Comparison of ENCODE assay signal across 1 cellular context in the genomic region with DNA sequence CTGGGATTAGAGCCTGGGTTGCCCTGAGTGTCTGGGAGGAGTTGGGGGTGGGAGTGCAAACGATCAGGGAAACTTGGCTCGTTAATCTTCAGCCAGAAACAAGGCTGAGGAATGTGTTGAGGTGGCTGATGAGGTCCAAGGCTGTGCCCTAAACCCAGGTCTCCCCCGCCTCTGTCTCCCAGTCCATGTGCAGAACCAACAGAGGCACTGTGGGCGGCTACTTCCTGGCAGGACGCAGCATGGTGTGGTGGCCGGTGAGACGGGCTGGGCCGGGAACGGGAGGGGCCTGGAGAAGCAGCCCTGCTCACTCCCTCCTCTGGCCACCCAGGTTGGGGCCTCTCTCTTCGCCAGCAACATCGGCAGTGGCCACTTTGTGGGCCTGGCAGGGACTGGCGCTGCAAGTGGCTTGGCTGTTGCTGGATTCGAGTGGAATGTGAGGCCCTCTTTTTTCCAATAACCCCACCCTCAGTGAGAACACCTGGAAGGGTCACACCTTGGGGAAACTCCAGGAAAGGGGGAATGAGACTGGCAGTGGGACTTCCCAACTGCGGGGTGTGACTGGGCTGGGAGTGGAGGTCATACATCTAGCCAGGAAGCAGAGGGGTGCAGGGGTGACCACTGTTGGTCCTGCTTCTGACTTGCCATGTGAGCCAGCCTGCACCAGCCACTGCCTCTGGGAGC.
TF ChIP-seq lines count a peak whose summit lies in the region.

No MANE protein-coding gene starts in this region.

TF ChIP-seq in HepG2, 621 proteins besides CTCF, POLR2A, EP300 and RAD21 (continued from another document and continues in another):
- TF ChIP-seq ATF6 (CRISPR knock-in tag; conservative IDR thresholded peaks at IDR 0.05) (no peak), ZNF143 (CRISPR knock-in tag; IDR thresholded peaks at IDR 0.05) (no peak), NFIC (IDR thresholded peaks at IDR 0.05; ENCODE audit: low read length) (no peak), PHF5A (CRISPR knock-in tag; IDR thresholded peaks at IDR 0.05; ENCODE audit: low read depth, unreplicated experiment) (peak; percentile 18), ZNF891 (CRISPR knock-in tag; IDR thresholded peaks at IDR 0.05) (no peak), ZNF652 (CRISPR knock-in tag; IDR thresholded peaks at IDR 0.05; ENCODE audit: borderline replicate concordance, low read depth) (no peak), ZNF552 (CRISPR knock-in tag; IDR thresholded peaks at IDR 0.05; ENCODE audit: borderline replicate concordance) (no peak), RFXAP (CRISPR knock-in tag; IDR thresholded peaks at IDR 0.05; ENCODE audit: borderline replicate concordance) (peak; percentile 33; the same call in 1 of the 2 replicates), XBP1 (CRISPR knock-in tag; IDR thresholded peaks at IDR 0.05) (no peak), ZNF687 (CRISPR knock-in tag; IDR thresholded peaks at IDR 0.05) (peak; percentile 95), ZNF562 (CRISPR knock-in tag; IDR thresholded peaks at IDR 0.05; ENCODE audit: borderline replicate concordance) (no peak), TAF1 (CRISPR knock-in tag; IDR thresholded peaks at IDR 0.05) (peak; percentile 50; the same call in 1 of the 2 replicates), JUND (CRISPR knock-in tag; IDR thresholded peaks at IDR 0.05) (no peak), ZNF124 (CRISPR knock-in tag; IDR thresholded peaks at IDR 0.05) (no peak), SIN3B (IDR thresholded peaks at IDR 0.05; ENCODE audit: low read length) (no peak), PAWR (CRISPR knock-in tag; IDR thresholded peaks at IDR 0.05; ENCODE audit: borderline replicate concordance) (no peak), ZIK1 (CRISPR knock-in tag; IDR thresholded peaks at IDR 0.05; ENCODE audit: borderline replicate concordance, low read depth) (peak; percentile 61; the same call in 1 of the 2 replicates), ZNF260 (CRISPR knock-in tag; IDR thresholded peaks at IDR 0.05; ENCODE audit: borderline replicate concordance, low read depth) (no peak), ZNF572 (CRISPR knock-in tag; IDR thresholded peaks at IDR 0.05) (no peak), ZNF644 (CRISPR knock-in tag; IDR thresholded peaks at IDR 0.05; ENCODE audit: low read depth) (peak; percentile 56; the same call in 1 of the 2 replicates), REL (CRISPR knock-in tag; conservative IDR thresholded peaks at IDR 0.05) (no peak), SNAPC5 (CRISPR knock-in tag; IDR thresholded peaks at IDR 0.05; ENCODE audit: borderline replicate concordance) (no peak), YY1 (IDR thresholded peaks at IDR 0.05; ENCODE audit: insufficient read depth, insufficient replicate concordance, low read depth, low read length) (peak; percentile 26), SMAD3 (CRISPR knock-in tag; IDR thresholded peaks at IDR 0.05) (no peak), HIVEP1 (CRISPR knock-in tag; IDR thresholded peaks at IDR 0.05) (no peak), FOXO4 (CRISPR knock-in tag; conservative IDR thresholded peaks at IDR 0.05) (no peak), NFIB (CRISPR knock-in tag; IDR thresholded peaks at IDR 0.05; ENCODE audit: borderline replicate concordance) (no peak), SMARCC2 (IDR thresholded peaks at IDR 0.05) (no peak), ARNTL (CRISPR knock-in tag; IDR thresholded peaks at IDR 0.05) (no peak), PBX3 (CRISPR knock-in tag; IDR thresholded peaks at IDR 0.05; ENCODE audit: borderline replicate concordance) (no peak)
- TF ChIP-seq, protein P1, sequence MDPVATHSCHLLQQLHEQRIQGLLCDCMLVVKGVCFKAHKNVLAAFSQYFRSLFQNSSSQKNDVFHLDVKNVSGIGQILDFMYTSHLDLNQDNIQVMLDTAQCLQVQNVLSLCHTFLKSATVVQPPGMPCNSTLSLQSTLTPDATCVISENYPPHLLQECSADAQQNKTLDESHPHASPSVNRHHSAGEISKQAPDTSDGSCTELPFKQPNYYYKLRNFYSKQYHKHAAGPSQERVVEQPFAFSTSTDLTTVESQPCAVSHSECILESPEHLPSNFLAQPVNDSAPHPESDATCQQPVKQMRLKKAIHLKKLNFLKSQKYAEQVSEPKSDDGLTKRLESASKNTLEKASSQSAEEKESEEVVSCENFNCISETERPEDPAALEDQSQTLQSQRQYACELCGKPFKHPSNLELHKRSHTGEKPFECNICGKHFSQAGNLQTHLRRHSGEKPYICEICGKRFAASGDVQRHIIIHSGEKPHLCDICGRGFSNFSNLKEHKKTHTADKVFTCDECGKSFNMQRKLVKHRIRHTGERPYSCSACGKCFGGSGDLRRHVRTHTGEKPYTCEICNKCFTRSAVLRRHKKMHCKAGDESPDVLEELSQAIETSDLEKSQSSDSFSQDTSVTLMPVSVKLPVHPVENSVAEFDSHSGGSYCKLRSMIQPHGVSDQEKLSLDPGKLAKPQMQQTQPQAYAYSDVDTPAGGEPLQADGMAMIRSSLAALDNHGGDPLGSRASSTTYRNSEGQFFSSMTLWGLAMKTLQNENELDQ (CRISPR knock-in tag; IDR thresholded peaks at IDR 0.05; ENCODE audit: borderline replicate concordance): no peak
- TF ChIP-seq, protein P2, sequence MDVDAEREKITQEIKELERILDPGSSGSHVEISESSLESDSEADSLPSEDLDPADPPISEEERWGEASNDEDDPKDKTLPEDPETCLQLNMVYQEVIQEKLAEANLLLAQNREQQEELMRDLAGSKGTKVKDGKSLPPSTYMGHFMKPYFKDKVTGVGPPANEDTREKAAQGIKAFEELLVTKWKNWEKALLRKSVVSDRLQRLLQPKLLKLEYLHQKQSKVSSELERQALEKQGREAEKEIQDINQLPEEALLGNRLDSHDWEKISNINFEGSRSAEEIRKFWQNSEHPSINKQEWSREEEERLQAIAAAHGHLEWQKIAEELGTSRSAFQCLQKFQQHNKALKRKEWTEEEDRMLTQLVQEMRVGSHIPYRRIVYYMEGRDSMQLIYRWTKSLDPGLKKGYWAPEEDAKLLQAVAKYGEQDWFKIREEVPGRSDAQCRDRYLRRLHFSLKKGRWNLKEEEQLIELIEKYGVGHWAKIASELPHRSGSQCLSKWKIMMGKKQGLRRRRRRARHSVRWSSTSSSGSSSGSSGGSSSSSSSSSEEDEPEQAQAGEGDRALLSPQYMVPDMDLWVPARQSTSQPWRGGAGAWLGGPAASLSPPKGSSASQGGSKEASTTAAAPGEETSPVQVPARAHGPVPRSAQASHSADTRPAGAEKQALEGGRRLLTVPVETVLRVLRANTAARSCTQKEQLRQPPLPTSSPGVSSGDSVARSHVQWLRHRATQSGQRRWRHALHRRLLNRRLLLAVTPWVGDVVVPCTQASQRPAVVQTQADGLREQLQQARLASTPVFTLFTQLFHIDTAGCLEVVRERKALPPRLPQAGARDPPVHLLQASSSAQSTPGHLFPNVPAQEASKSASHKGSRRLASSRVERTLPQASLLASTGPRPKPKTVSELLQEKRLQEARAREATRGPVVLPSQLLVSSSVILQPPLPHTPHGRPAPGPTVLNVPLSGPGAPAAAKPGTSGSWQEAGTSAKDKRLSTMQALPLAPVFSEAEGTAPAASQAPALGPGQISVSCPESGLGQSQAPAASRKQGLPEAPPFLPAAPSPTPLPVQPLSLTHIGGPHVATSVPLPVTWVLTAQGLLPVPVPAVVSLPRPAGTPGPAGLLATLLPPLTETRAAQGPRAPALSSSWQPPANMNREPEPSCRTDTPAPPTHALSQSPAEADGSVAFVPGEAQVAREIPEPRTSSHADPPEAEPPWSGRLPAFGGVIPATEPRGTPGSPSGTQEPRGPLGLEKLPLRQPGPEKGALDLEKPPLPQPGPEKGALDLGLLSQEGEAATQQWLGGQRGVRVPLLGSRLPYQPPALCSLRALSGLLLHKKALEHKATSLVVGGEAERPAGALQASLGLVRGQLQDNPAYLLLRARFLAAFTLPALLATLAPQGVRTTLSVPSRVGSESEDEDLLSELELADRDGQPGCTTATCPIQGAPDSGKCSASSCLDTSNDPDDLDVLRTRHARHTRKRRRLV (CRISPR knock-in tag; IDR thresholded peaks at IDR 0.05): no peak
- TF ChIP-seq, protein P3, sequence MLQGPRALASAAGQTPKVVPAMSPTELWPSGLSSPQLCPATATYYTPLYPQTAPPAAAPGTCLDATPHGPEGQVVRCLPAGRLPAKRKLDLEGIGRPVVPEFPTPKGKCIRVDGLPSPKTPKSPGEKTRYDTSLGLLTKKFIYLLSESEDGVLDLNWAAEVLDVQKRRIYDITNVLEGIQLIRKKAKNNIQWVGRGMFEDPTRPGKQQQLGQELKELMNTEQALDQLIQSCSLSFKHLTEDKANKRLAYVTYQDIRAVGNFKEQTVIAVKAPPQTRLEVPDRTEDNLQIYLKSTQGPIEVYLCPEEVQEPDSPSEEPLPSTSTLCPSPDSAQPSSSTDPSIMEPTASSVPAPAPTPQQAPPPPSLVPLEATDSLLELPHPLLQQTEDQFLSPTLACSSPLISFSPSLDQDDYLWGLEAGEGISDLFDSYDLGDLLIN (CRISPR knock-in tag; IDR thresholded peaks at IDR 0.05; ENCODE audit: borderline replicate concordance): no peak
- TF ChIP-seq, protein P4, sequence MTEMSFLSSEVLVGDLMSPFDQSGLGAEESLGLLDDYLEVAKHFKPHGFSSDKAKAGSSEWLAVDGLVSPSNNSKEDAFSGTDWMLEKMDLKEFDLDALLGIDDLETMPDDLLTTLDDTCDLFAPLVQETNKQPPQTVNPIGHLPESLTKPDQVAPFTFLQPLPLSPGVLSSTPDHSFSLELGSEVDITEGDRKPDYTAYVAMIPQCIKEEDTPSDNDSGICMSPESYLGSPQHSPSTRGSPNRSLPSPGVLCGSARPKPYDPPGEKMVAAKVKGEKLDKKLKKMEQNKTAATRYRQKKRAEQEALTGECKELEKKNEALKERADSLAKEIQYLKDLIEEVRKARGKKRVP (CRISPR knock-in tag; IDR thresholded peaks at IDR 0.05): no peak
- TF ChIP-seq, protein P5, sequence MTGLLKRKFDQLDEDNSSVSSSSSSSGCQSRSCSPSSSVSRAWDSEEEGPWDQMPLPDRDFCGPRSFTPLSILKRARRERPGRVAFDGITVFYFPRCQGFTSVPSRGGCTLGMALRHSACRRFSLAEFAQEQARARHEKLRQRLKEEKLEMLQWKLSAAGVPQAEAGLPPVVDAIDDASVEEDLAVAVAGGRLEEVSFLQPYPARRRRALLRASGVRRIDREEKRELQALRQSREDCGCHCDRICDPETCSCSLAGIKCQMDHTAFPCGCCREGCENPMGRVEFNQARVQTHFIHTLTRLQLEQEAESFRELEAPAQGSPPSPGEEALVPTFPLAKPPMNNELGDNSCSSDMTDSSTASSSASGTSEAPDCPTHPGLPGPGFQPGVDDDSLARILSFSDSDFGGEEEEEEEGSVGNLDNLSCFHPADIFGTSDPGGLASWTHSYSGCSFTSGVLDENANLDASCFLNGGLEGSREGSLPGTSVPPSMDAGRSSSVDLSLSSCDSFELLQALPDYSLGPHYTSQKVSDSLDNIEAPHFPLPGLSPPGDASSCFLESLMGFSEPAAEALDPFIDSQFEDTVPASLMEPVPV (CRISPR knock-in tag; IDR thresholded peaks at IDR 0.05): 0 out of 2 replicates have a peak, but pooled peaks have one; percentile 30
